Comparison of ENCODE assay signal across 8 cellular contexts in genomic region chr1:28735961-28736449, GRCh38. TPM values are rescaled to one million over a fixed set of nuclear protein-coding genes. Genes with fewer than 3 reads are reported as not detected.
DNase-seq lines count a peak whose midpoint lies in the region; ATAC-seq and TF ChIP-seq lines count a peak whose summit lies in the region.

No MANE protein-coding gene starts in this region.

- H3K79me2 ChIP-seq in hepatocyte (peaks cover 43% of the 10 kb centered on the region), smooth muscle cell (ENCODE audit: low read depth) (peaks cover 41% of the 10 kb centered on the region)

- peaks cover 35% of the 10 kb centered on the region for H3K4me1 Mint-ChIP-seq in activated CD4-positive, alpha-beta memory T cell treated with anti-CD3 and anti-CD28 coated beads, Interleukin-2, amount 10 ng/mL, durations not matched to agents 7 days and 5 days

- H3K36me3 ChIP-seq in H7 (replicated peaks; ENCODE audit: control insufficient read depth, insufficient read depth, low read length), result peaks cover 10% of the 10 kb centered on the region
- no peaks in the 10 kb centered on the region for H3K36me3 ChIP-seq in hepatocyte (replicated peaks; ENCODE audit: insufficient read depth, low read depth)
- H3K36me3 ChIP-seq in smooth muscle cell (ENCODE audit: low read depth), result no peaks in the 10 kb centered on the region

- H3K4me3 ChIP-seq in H7 (ENCODE audit: insufficient read depth, low read depth, low read length), result peak overlapping the region; percentile 100
- H3K4me3 ChIP-seq in hepatocyte, result peak overlapping the region; percentile 19
- H3K4me3 ChIP-seq in smooth muscle cell, result peak overlapping the region; percentile 97

- peak overlapping the region; percentile 97 for H3K4me3 Mint-ChIP-seq in activated CD4-positive, alpha-beta memory T cell treated with anti-CD3 and anti-CD28 coated beads, Interleukin-2, amount 10 ng/mL, durations not matched to agents 7 days and 5 days

- peaks cover 38% of the 10 kb centered on the region for H3K4me1 ChIP-seq in hepatocyte (ENCODE audit: insufficient read depth)
- peaks cover 17% of the 10 kb centered on the region for H3K4me1 ChIP-seq in smooth muscle cell (ENCODE audit: low read depth)

- TF ChIP-seq CTCF in hepatocyte (IDR thresholded peaks at IDR 0.05; ENCODE audit: poor library complexity) (no peak), smooth muscle cell (IDR thresholded peaks at IDR 0.05; ENCODE audit: borderline replicate concordance, insufficient read depth, poor library complexity, severe bottlenecking) (no peak)

- H3K9me2 ChIP-seq in hepatocyte (replicated peaks; ENCODE audit: insufficient read depth), result no peaks in the 10 kb centered on the region

- peaks cover 28% of the 10 kb centered on the region for H3K36me3 Mint-ChIP-seq in activated CD4-positive, alpha-beta memory T cell treated with anti-CD3 and anti-CD28 coated beads, Interleukin-2, amount 10 ng/mL, durations not matched to agents 7 days and 5 days (ENCODE audit: low read depth)

- H4K20me1 ChIP-seq in hepatocyte (ENCODE audit: insufficient read depth, poor library complexity, severe bottlenecking) (peaks cover 32% of the 10 kb centered on the region), smooth muscle cell (ENCODE audit: low read depth) (peaks cover 37% of the 10 kb centered on the region)

- no peaks in the 10 kb centered on the region for H3K9me3 Mint-ChIP-seq in activated CD4-positive, alpha-beta memory T cell treated with anti-CD3 and anti-CD28 coated beads, Interleukin-2, amount 10 ng/mL, durations not matched to agents 7 days and 5 days

- CTCF ChIA-PET in activated CD4-positive, alpha-beta memory T cell treated with anti-CD3 and anti-CD28 coated beads, Interleukin-2, amount 10 ng/mL, durations not matched to agents 7 days and 5 days (lab: Charles Lee), result interaction anchor here (0.9 to 2.8 kb wide), 29 partner anchors 9 to 647 kb away, joined by 3 to 73 read pairs (median 5); partner anchors contain the start of genes EPB41, EYA3, GMEB1 and RNU11

- H3F3A ChIP-seq in smooth muscle cell (ENCODE audit: low read depth), result peaks cover 5% of the 10 kb centered on the region

- peak overlapping the region; percentile 94 for H3K27ac Mint-ChIP-seq in activated CD4-positive, alpha-beta memory T cell treated with anti-CD3 and anti-CD28 coated beads, Interleukin-2, amount 10 ng/mL, durations not matched to agents 7 days and 5 days

- peak overlapping the region; percentile 92 for H2AFZ ChIP-seq in hepatocyte
- H2AFZ ChIP-seq in smooth muscle cell (ENCODE audit: low read depth), result peak overlapping the region; percentile 85

- H3K4me2 ChIP-seq in hepatocyte, result peak overlapping the region; percentile 89
- peak overlapping the region; percentile 93 for H3K4me2 ChIP-seq in smooth muscle cell

- H3K27ac ChIP-seq in hepatocyte, result peak overlapping the region; percentile 98
- peak overlapping the region; percentile 91 for H3K27ac ChIP-seq in smooth muscle cell (ENCODE audit: low read depth)

- 4% methylated on average over 15 of the region's 15 CpGs for WGBS in hepatocyte (ENCODE audit: low lambda C conversion rate, missing lambda C conversion rate)
- WGBS in smooth muscle cell (ENCODE audit: low lambda C conversion rate), result 2% methylated on average over 15 of the region's 15 CpGs

- POLR2A ChIA-PET in activated CD4-positive, alpha-beta memory T cell treated with anti-CD3 and anti-CD28 coated beads, Interleukin-2, amount 10 ng/mL, durations not matched to agents 7 days and 5 days (lab: Charles Lee), result interaction anchor here (0.6 to 4.9 kb wide), 30 partner anchors 10 to 478 kb away, joined by 3 to 119 read pairs (median 5); partner anchors contain the start of genes EPB41, GMEB1, MED18 and RNU11

- H3K9me3 ChIP-seq in hepatocyte (ENCODE audit: low read depth) (no peaks in the 10 kb centered on the region), smooth muscle cell (replicated peaks; ENCODE audit: low read depth) (no peaks in the 10 kb centered on the region)

- peak overlapping the region; percentile 95 for H3K9ac ChIP-seq in smooth muscle cell (ENCODE audit: low read depth)

- H3K27me3 ChIP-seq in H7 (ENCODE audit: control insufficient read depth, insufficient read depth, low read length) (no peaks in the 10 kb centered on the region), hepatocyte (no peaks in the 10 kb centered on the region), smooth muscle cell (ENCODE audit: low read depth) (no peaks in the 10 kb centered on the region)

- DNase-seq in H7 (no peak), hepatocyte (ENCODE audit: low spot score) (no peak), smooth muscle cell (lab: John Stamatoyannopoulos, UW; ENCODE audit: unreplicated experiment) (no peak), hypothalamus (lab: John Stamatoyannopoulos, UW) (no peak), GOT3 (lab: John Stamatoyannopoulos, UW) (no peak)
- DNase-seq in activated CD4-positive, alpha-beta memory T cell treated with anti-CD3 and anti-CD28 coated beads, Interleukin-2, amount 10 ng/mL, durations not matched to agents 7 days and 5 days, result no peak

- ATAC-seq in HG02973 (IDR thresholded peaks at IDR 0.05; ENCODE audit: unreplicated experiment) (no peak), GM21528 (IDR thresholded peaks at IDR 0.05; ENCODE audit: low FRiP score, unreplicated experiment) (no peak)

- H3K27me3 Mint-ChIP-seq in activated CD4-positive, alpha-beta memory T cell treated with anti-CD3 and anti-CD28 coated beads, Interleukin-2, amount 10 ng/mL, durations not matched to agents 7 days and 5 days, result no peaks in the 10 kb centered on the region

RNA-seq across cellular contexts. Expression of gene YTHDF2, which starts 0.7 kb away (rescaled TPM):
- total RNA-seq in H7 (2014; rRNA removed; shearing (Covaris generic)), result 114 and 137 TPM in 2 replicates
- 10 to 100 TPM; 69.9 to 70.9 TPM for total RNA-seq in activated CD4-positive, alpha-beta memory T cell treated with anti-CD3 and anti-CD28 coated beads, Interleukin-2, amount 10 ng/mL, durations not matched to agents 7 days and 5 days
- total RNA-seq in hepatocyte (71.9 and 87.3 TPM in 2 replicates), smooth muscle cell (76.8 and 77.5 TPM in 2 replicates)
- polyA plus RNA-seq in hepatocyte (66.8 and 83.3 TPM in 2 replicates), smooth muscle cell (68.4 and 79.1 TPM in 2 replicates)

Comparison
In these comparisons a context has a peak if more than half of its experiments do, and no peak if none do; other contexts are left out.
1. H3K4me3 ChIP-seq: peak in every context shown above with its lines; median percentile 100 in H7; 97 in smooth muscle cell; 19 in hepatocyte.